In genomic region chr5:171493646-171494393, GRCh38 we compare ENCODE assay signal across 13 cellular contexts.
DNase-seq lines count a peak whose midpoint lies in the region; ATAC-seq and TF ChIP-seq lines count a peak whose summit lies in the region.
"Had no signal": no experiment of that assay in that cellular context is flagged by ENCODE, and none has a peak within 500 bp of the region (broad histone marks: within the 10 kb centered on the region; RNA-seq: fewer than 3 reads in every experiment).

No MANE protein-coding gene starts in this region.

- H3K4me1 ChIP-seq in BLaER1 = peaks cover 12% of the 10 kb centered on the region
- H3K4me1 ChIP-seq in esophagus squamous epithelium = peaks cover 6 to 27% (median 15%) of the 10 kb centered on the region in 3 donors
- peaks cover 11% of the 10 kb centered on the region for H3K4me1 ChIP-seq in psoas muscle
- no peaks in the 10 kb centered on the region for H3K4me1 ChIP-seq in prostate gland (replicated peaks)
- H3K4me1 ChIP-seq: parathyroid adenoma had no signal

- DNase-seq in NCI-H524 treated with DMSO at 0.1 percent for 48 hours (lab: John Stamatoyannopoulos, UW) = peak; percentile 38
- no peak for DNase-seq in esophagus squamous epithelium (lab: John Stamatoyannopoulos, UW)
- no peak for DNase-seq in psoas muscle
- DNase-seq in prostate gland (ENCODE audit: low spot score) = no peak
- DNase-seq in NOMO-1 (lab: John Stamatoyannopoulos, UW; ENCODE audit: unreplicated experiment in 2 of 2) = no peak
- no peak for DNase-seq in superior temporal gyrus (ENCODE audit: extremely low spot score)
- DNase-seq: activated CD4-positive, CD25-positive, alpha-beta regulatory T cell treated with anti-CD3 and anti-CD28 coated beads, Interleukin-2, amount 50 U/mL, for 72 hours; CD4-positive, CD25-positive, alpha-beta regulatory T cell had no signal

- intact Hi-C loops in esophagus squamous epithelium (cut with DNase I) (no loop called here), psoas muscle (cut with DNase I) (no loop called here), prostate gland (cut with DNase I) (no loop called here)

- H3K27me3 ChIP-seq in BLaER1 = no peaks in the 10 kb centered on the region
- peaks cover 0 to 4% (median 0%) of the 10 kb centered on the region in 4 donors for H3K27me3 ChIP-seq in esophagus squamous epithelium
- no peaks in the 10 kb centered on the region for H3K27me3 ChIP-seq in psoas muscle (ENCODE audit: insufficient read depth in 3 of 3, low read length in 2 of 3)
- no peaks in the 10 kb centered on the region for H3K27me3 ChIP-seq in prostate gland (replicated peaks; ENCODE audit: insufficient read depth)
- H3K27me3 ChIP-seq: tibial nerve had no signal

- H3K36me3 ChIP-seq in BLaER1 (no peaks in the 10 kb centered on the region), esophagus squamous epithelium (no peaks in the 10 kb centered on the region), psoas muscle (ENCODE audit: insufficient read depth in 1 of 2, low read depth in 1 of 2) (no peaks in the 10 kb centered on the region), prostate gland (no peaks in the 10 kb centered on the region)
- H3K36me3 ChIP-seq: tibial nerve had no signal

- H3K9me3 ChIP-seq in BLaER1 (no peaks in the 10 kb centered on the region), esophagus squamous epithelium (no peaks in the 10 kb centered on the region), psoas muscle (no peaks in the 10 kb centered on the region), prostate gland (no peaks in the 10 kb centered on the region)
- H3K9me3 ChIP-seq: tibial nerve had no signal

- H3K27ac ChIP-seq in BLaER1 (no peak overlapping the region), esophagus squamous epithelium (peak overlapping the region in 3 of 4 donors; percentile 59 to 91 (median 72)), psoas muscle (peak overlapping the region; percentile 78), prostate gland (peak overlapping the region in 1 of 2 donors; percentile 61)
- H3K27ac ChIP-seq: KMS-11 had no signal

- 83 to 85% methylated on average over 12 of the region's 14 CpGs for WGBS in esophagus squamous epithelium, 2 donors
- WGBS in psoas muscle, 3 donors = 78 to 82% (median 80%) methylated on average over 14 of the region's 14 CpGs
- WGBS in prostate gland = 84% methylated on average over 14 of the region's 14 CpGs

- H4K20me1 ChIP-seq in BLaER1 = no peaks in the 10 kb centered on the region

- H3K9ac ChIP-seq in BLaER1 = no peak overlapping the region
- H3K9ac ChIP-seq: KMS-11, parathyroid adenoma had no signal

- H3K4me3 ChIP-seq in BLaER1 (no peak overlapping the region), esophagus squamous epithelium (no peak overlapping the region), psoas muscle (no peak overlapping the region), prostate gland (no peak overlapping the region)
- H3K4me3 ChIP-seq: tibial nerve had no signal

- H3K4me2 ChIP-seq in BLaER1 = peak overlapping the region; percentile 59
- H3K4me2 ChIP-seq: KMS-11 had no signal

- no peak for TF ChIP-seq CTCF in esophagus squamous epithelium (IDR thresholded peaks at IDR 0.05)
- no peak for TF ChIP-seq CTCF in psoas muscle (IDR thresholded peaks at IDR 0.05)
- no peak for TF ChIP-seq CTCF in prostate gland (IDR thresholded peaks at IDR 0.05)

- ATAC-seq in psoas muscle = no peak
- ATAC-seq in GM18868 (IDR thresholded peaks at IDR 0.05; ENCODE audit: unreplicated experiment) = no peak

- TF ChIP-seq POLR2A in esophagus squamous epithelium (IDR thresholded peaks at IDR 0.05) = no peak
- TF ChIP-seq POLR2A in prostate gland (IDR thresholded peaks at IDR 0.05) = no peak
